In the genomic region with DNA sequence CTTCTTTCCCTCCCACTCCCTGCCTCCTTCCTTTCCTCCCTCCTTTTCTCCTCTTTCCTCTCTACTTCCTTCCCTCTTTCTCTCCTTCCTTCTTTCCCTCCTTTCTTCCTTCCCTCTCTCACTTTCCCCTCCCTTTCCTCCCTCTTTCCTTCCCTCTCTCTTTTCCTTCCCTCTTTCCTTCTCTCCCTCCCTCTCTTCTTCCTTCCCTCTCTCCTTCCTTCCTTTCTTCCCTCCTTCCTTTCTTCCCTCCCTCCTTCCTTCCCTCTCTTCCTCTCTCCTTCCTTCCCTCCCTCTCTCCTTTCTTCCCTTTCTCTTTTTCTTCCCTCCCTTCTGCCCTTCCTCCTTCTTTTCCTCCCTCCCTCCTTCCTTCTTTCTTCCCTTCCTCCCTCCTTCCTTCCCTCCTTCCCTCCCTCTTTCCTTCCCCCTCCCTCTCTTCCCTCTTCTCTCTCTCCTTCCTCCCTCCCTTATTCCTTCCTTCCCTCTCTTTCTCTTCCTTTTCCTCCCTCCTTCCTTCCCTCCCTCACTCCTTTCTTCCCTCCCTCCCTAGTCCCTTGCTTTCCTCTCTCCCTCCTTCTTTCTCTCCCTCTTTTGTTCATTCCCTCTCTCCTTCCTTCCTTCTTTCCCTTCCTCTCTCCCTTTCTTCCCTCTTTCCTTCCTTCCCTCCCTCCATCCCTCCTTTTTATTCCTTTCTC, we compare ENCODE assay signal across 3 cellular contexts.
TF ChIP-seq lines count a peak whose summit lies in the region.

No MANE protein-coding gene starts in this region.

TF ChIP-seq in HepG2, 621 proteins besides CTCF, POLR2A, EP300 and RAD21:
- TF ChIP-seq, protein P1, sequence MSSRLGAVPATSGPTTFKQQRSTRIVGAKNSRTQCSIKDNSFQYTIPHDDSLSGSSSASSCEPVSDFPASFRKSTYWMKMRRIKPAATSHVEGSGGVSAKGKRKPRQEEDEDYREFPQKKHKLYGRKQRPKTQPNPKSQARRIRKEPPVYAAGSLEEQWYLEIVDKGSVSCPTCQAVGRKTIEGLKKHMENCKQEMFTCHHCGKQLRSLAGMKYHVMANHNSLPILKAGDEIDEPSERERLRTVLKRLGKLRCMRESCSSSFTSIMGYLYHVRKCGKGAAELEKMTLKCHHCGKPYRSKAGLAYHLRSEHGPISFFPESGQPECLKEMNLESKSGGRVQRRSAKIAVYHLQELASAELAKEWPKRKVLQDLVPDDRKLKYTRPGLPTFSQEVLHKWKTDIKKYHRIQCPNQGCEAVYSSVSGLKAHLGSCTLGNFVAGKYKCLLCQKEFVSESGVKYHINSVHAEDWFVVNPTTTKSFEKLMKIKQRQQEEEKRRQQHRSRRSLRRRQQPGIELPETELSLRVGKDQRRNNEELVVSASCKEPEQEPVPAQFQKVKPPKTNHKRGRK (CRISPR knock-in tag; IDR thresholded peaks at IDR 0.05) = peak; percentile 86
- 0 out of 2 replicates have a peak, but pooled peaks have one; percentile 4 for TF ChIP-seq NONO (IDR thresholded peaks at IDR 0.05)
- no peak for TF ChIP-seq NONO (CRISPR knock-in tag; conservative IDR thresholded peaks at IDR 0.05)
- TF ChIP-seq PCBP2 (optimal IDR thresholded peaks at IDR 0.05; ENCODE audit: low read depth, low read length, poor library complexity, severe bottlenecking) = peak; percentile 78
- no peak for TF ChIP-seq ZNF441 (CRISPR knock-in tag; IDR thresholded peaks at IDR 0.05; ENCODE audit: borderline replicate concordance)

TF ChIP-seq in HEK293, 187 proteins besides CTCF, POLR2A, EP300 and RAD21 (continued from another document and continues in another):
- 0 out of 2 replicates have a peak, but pooled peaks have one; percentile 54 for TF ChIP-seq ZNF670 (tag by site-specific recombination; IDR thresholded peaks at IDR 0.05; ENCODE audit: low read depth)
- 0 out of 2 replicates have a peak, but pooled peaks have one; percentile 28 for TF ChIP-seq ZNF266 (tag by site-specific recombination; IDR thresholded peaks at IDR 0.05; ENCODE audit: low read depth)
- TF ChIP-seq ZNF114 (tag by site-specific recombination; IDR thresholded peaks at IDR 0.05) = 0 out of 2 replicates have a peak, but pooled peaks have one; percentile 72
- peak; percentile 24; the same call in 1 of the 2 replicates for TF ChIP-seq ZBTB21 (tag by site-specific recombination; IDR thresholded peaks at IDR 0.05)
- peak; percentile 73 for TF ChIP-seq ZNF514 (tag by site-specific recombination; IDR thresholded peaks at IDR 0.05)
- peak; percentile 23; the same call in 1 of the 2 replicates for TF ChIP-seq ZNF248 (tag by site-specific recombination; IDR thresholded peaks at IDR 0.05)
- TF ChIP-seq, protein P2, sequence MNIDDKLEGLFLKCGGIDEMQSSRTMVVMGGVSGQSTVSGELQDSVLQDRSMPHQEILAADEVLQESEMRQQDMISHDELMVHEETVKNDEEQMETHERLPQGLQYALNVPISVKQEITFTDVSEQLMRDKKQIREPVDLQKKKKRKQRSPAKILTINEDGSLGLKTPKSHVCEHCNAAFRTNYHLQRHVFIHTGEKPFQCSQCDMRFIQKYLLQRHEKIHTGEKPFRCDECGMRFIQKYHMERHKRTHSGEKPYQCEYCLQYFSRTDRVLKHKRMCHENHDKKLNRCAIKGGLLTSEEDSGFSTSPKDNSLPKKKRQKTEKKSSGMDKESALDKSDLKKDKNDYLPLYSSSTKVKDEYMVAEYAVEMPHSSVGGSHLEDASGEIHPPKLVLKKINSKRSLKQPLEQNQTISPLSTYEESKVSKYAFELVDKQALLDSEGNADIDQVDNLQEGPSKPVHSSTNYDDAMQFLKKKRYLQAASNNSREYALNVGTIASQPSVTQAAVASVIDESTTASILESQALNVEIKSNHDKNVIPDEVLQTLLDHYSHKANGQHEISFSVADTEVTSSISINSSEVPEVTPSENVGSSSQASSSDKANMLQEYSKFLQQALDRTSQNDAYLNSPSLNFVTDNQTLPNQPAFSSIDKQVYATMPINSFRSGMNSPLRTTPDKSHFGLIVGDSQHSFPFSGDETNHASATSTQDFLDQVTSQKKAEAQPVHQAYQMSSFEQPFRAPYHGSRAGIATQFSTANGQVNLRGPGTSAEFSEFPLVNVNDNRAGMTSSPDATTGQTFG (tag by site-specific recombination; IDR thresholded peaks at IDR 0.05; ENCODE audit: borderline replicate concordance) = 0 out of 2 replicates have a peak, but pooled peaks have one; percentile 12
- peak; percentile 98 for TF ChIP-seq ZNF366 (tag by site-specific recombination; conservative IDR thresholded peaks at IDR 0.05)
- TF ChIP-seq, protein P3, sequence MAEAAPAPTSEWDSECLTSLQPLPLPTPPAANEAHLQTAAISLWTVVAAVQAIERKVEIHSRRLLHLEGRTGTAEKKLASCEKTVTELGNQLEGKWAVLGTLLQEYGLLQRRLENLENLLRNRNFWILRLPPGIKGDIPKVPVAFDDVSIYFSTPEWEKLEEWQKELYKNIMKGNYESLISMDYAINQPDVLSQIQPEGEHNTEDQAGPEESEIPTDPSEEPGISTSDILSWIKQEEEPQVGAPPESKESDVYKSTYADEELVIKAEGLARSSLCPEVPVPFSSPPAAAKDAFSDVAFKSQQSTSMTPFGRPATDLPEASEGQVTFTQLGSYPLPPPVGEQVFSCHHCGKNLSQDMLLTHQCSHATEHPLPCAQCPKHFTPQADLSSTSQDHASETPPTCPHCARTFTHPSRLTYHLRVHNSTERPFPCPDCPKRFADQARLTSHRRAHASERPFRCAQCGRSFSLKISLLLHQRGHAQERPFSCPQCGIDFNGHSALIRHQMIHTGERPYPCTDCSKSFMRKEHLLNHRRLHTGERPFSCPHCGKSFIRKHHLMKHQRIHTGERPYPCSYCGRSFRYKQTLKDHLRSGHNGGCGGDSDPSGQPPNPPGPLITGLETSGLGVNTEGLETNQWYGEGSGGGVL (tag by site-specific recombination; IDR thresholded peaks at IDR 0.05) = peak; percentile 29; the same call in 1 of the 2 replicates
- TF ChIP-seq ZNF701 (tag by site-specific recombination; IDR thresholded peaks at IDR 0.05) = 0 out of 2 replicates have a peak, but pooled peaks have one; percentile 9
- TF ChIP-seq, protein P4, sequence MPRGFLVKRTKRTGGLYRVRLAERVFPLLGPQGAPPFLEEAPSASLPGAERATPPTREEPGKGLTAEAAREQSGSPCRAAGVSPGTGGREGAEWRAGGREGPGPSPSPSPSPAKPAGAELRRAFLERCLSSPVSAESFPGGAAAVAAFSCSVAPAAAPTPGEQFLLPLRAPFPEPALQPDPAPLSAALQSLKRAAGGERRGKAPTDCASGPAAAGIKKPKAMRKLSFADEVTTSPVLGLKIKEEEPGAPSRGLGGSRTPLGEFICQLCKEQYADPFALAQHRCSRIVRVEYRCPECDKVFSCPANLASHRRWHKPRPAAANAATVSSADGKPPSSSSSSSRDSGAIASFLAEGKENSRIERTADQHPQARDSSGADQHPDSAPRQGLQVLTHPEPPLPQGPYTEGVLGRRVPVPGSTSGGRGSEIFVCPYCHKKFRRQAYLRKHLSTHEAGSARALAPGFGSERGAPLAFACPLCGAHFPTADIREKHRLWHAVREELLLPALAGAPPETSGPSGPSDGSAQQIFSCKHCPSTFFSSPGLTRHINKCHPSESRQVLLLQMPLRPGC (tag by site-specific recombination; IDR thresholded peaks at IDR 0.05) = 0 out of 2 replicates have a peak, but pooled peaks have one; percentile 10
- peak; percentile 98 for TF ChIP-seq PRDM1 (tag by site-specific recombination; IDR thresholded peaks at IDR 0.05)
- TF ChIP-seq ZNF623 (tag by site-specific recombination; IDR thresholded peaks at IDR 0.05) = no peak
- TF ChIP-seq, protein P5, sequence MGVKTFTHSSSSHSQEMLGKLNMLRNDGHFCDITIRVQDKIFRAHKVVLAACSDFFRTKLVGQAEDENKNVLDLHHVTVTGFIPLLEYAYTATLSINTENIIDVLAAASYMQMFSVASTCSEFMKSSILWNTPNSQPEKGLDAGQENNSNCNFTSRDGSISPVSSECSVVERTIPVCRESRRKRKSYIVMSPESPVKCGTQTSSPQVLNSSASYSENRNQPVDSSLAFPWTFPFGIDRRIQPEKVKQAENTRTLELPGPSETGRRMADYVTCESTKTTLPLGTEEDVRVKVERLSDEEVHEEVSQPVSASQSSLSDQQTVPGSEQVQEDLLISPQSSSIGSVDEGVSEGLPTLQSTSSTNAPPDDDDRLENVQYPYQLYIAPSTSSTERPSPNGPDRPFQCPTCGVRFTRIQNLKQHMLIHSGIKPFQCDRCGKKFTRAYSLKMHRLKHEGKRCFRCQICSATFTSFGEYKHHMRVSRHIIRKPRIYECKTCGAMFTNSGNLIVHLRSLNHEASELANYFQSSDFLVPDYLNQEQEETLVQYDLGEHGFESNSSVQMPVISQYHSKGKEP (tag by site-specific recombination; IDR thresholded peaks at IDR 0.05) = no peak
- TF ChIP-seq ZNF169 (tag by site-specific recombination; IDR thresholded peaks at IDR 0.05) = 0 out of 2 replicates have a peak, but pooled peaks have one; percentile 14
- no peak for TF ChIP-seq ZIC2 (tag by site-specific recombination; IDR thresholded peaks at IDR 0.05)
- no peak for TF ChIP-seq ZNF324 (tag by site-specific recombination; IDR thresholded peaks at IDR 0.05)

TF ChIP-seq in K562, 482 proteins besides CTCF, POLR2A, EP300 and RAD21:
- TF ChIP-seq, protein P1 (tag; IDR thresholded peaks at IDR 0.05) = peak; percentile 61; the same call in 1 of the 2 replicates
- TF ChIP-seq TFAM (CRISPR knock-in tag; conservative IDR thresholded peaks at IDR 0.05) = no peak
